In genomic region chr9:126380447-126380846, GRCh38 we compare ENCODE assay signal across 23 cellular contexts. TPM values are rescaled to one million over a fixed set of nuclear protein-coding genes. Genes with fewer than 3 reads are reported as not detected.
DNase-seq lines count a peak whose midpoint lies in the region; FAIRE-seq and TF ChIP-seq lines count a peak whose summit lies in the region.
"Had no signal": no experiment of that assay in that cellular context is flagged by ENCODE, and none has a peak within 500 bp of the region (broad histone marks: within the 10 kb centered on the region; RNA-seq: fewer than 3 reads in every experiment).

No MANE protein-coding gene starts in this region.

- H3K27me3 ChIP-seq in mammary epithelial cell (ENCODE audit: insufficient read depth, low read length), result no peaks in the 10 kb centered on the region
- H3K27me3 ChIP-seq: esophagus squamous epithelium had no signal

- H3K4me3 Mint-ChIP-seq in MCF 10A (ENCODE audit: unreplicated experiment) (no peak overlapping the region), osteocyte (ENCODE audit: unreplicated experiment) (no peak overlapping the region)
- H3K4me3 Mint-ChIP-seq in dendritic cell treated with granulocyte-macrophage colony-stimulating factor and Interleukin-4, amounts not matched to agents 40 ng/mL and 50 ng/mL, for 4 days, result no peak overlapping the region
- H3K4me3 Mint-ChIP-seq: activated T-helper 1 cell treated with anti-CD3 and anti-CD28 coated beads, Interleukin-12 subunit alpha, Interleukin-12 subunit beta, Interleukin-2, Interleukin-4 antibody, amounts not matched to agents 30 ng/mL and 10 ng/mL and 1 ng/mL, durations not matched to agents 14 hours and 24 hours and 36 hours; IgD-negative memory B cell had no signal

- BruUV-seq in mammary epithelial cell (replicated peaks; lab: Mats Ljungman, UMichigan) (no TSS peak), MCF 10A (replicated peaks; lab: Mats Ljungman, UMichigan) (no TSS peak)

- no peaks in the 10 kb centered on the region for H3K79me2 ChIP-seq in mammary epithelial cell (ENCODE audit: insufficient read depth, low read length)

- no peak overlapping the region for H3K9ac ChIP-seq in mammary epithelial cell (ENCODE audit: insufficient read depth, low read length)

- H3K27ac Mint-ChIP-seq in MCF 10A (ENCODE audit: low read depth, unreplicated experiment), result no peak overlapping the region
- H3K27ac Mint-ChIP-seq in dendritic cell treated with granulocyte-macrophage colony-stimulating factor and Interleukin-4, amounts not matched to agents 40 ng/mL and 50 ng/mL, for 4 days, result peak overlapping the region; percentile 73
- no peak overlapping the region for H3K27ac Mint-ChIP-seq in osteocyte (ENCODE audit: unreplicated experiment)
- H3K27ac Mint-ChIP-seq: activated T-helper 1 cell treated with anti-CD3 and anti-CD28 coated beads, Interleukin-12 subunit alpha, Interleukin-12 subunit beta, Interleukin-2, Interleukin-4 antibody, amounts not matched to agents 30 ng/mL and 10 ng/mL and 1 ng/mL, durations not matched to agents 14 hours and 24 hours and 36 hours had no signal

- intact Hi-C loops in mammary epithelial cell (cut with micrococcal nuclease), result no loop called here
- intact Hi-C loops in MCF 10A (cut with micrococcal nuclease), result no loop called here
- intact Hi-C loops in dendritic cell treated with granulocyte-macrophage colony-stimulating factor and Interleukin-4, amounts not matched to agents 40 ng/mL and 50 ng/mL, for 4 days (cut with micrococcal nuclease), result loop anchor here (5.0 kb wide), 1 partner anchor 33 kb away; no protein-coding TSS in a partner anchor

- TF ChIP-seq CTCF in mammary epithelial cell (conservative IDR thresholded peaks at IDR 0.05 in 1 of 2, IDR thresholded peaks at IDR 0.05 in 1 of 2; ENCODE audit: extremely low read depth in 1 of 2, insufficient read depth in 1 of 2, low read depth in 1 of 2, low read length in 2 of 2) (no peak), MCF 10A (IDR thresholded peaks at IDR 0.05; ENCODE audit: unreplicated experiment) (no peak), osteocyte (IDR thresholded peaks at IDR 0.05) (no peak)

- H3K36me3 ChIP-seq in mammary epithelial cell (ENCODE audit: insufficient read depth, low read length), result no peaks in the 10 kb centered on the region
- H3K36me3 ChIP-seq: prostate gland had no signal

- 92% methylated on average over 9 of the region's 10 CpGs for WGBS in mammary epithelial cell (ENCODE audit: low coverage, missing lambda C conversion rate)

- POLR2A ChIA-PET in MCF 10A (lab: Yijun Ruan, JAX), result no interaction called here

- no peaks in the 10 kb centered on the region for H3K27me3 Mint-ChIP-seq in MCF 10A (ENCODE audit: insufficient read depth, unreplicated experiment)
- no peaks in the 10 kb centered on the region for H3K27me3 Mint-ChIP-seq in dendritic cell treated with granulocyte-macrophage colony-stimulating factor and Interleukin-4, amounts not matched to agents 40 ng/mL and 50 ng/mL, for 4 days
- H3K27me3 Mint-ChIP-seq in osteocyte (ENCODE audit: unreplicated experiment), result no peaks in the 10 kb centered on the region

- H3K36me3 Mint-ChIP-seq in MCF 10A (ENCODE audit: insufficient read depth, unreplicated experiment) (no peaks in the 10 kb centered on the region), osteocyte (ENCODE audit: unreplicated experiment) (peaks cover 18% of the 10 kb centered on the region)
- peaks cover 56% of the 10 kb centered on the region for H3K36me3 Mint-ChIP-seq in dendritic cell treated with granulocyte-macrophage colony-stimulating factor and Interleukin-4, amounts not matched to agents 40 ng/mL and 50 ng/mL, for 4 days (ENCODE audit: low read depth)

- in situ Hi-C loops in mammary epithelial cell (cut with MboI; ENCODE audit: low sequenced_read_pairs in 2 of 2), result no loop called here

- CTCF ChIA-PET in mammary epithelial cell (lab: Charles Lee; ENCODE audit: low non-redundant PET), result no interaction called here
- CTCF ChIA-PET in MCF 10A (lab: Yijun Ruan, JAX), result interaction anchor here (0.6 kb wide), 1 partner anchor 223 kb away, joined by 3 read pairs; no protein-coding TSS in a partner anchor

- H3K9me3 Mint-ChIP-seq in MCF 10A (ENCODE audit: unreplicated experiment) (no peaks in the 10 kb centered on the region), osteocyte (ENCODE audit: unreplicated experiment) (no peaks in the 10 kb centered on the region)
- no peaks in the 10 kb centered on the region for H3K9me3 Mint-ChIP-seq in dendritic cell treated with granulocyte-macrophage colony-stimulating factor and Interleukin-4, amounts not matched to agents 40 ng/mL and 50 ng/mL, for 4 days
- H3K9me3 Mint-ChIP-seq: activated T-helper 1 cell treated with anti-CD3 and anti-CD28 coated beads, Interleukin-12 subunit alpha, Interleukin-12 subunit beta, Interleukin-2, Interleukin-4 antibody, amounts not matched to agents 30 ng/mL and 10 ng/mL and 1 ng/mL, durations not matched to agents 14 hours and 24 hours and 36 hours; IgD-negative memory B cell had no signal

- H3K4me1 ChIP-seq in mammary epithelial cell (ENCODE audit: insufficient read depth, low read length), result peaks cover 23% of the 10 kb centered on the region
- H3K4me1 ChIP-seq: prostate gland had no signal

- H3K4me2 ChIP-seq in mammary epithelial cell (ENCODE audit: insufficient read depth, low read depth, low read length), result no peak overlapping the region

- H3K9me3 ChIP-seq in mammary epithelial cell (replicated peaks; ENCODE audit: insufficient read depth, low read length), result no peaks in the 10 kb centered on the region
- H3K9me3 ChIP-seq: esophagus squamous epithelium, prostate gland had no signal

- H2AFZ ChIP-seq in mammary epithelial cell (ENCODE audit: low read depth, low read length), result peak overlapping the region; percentile 48

- FAIRE-seq in RCC 7860 (lab: Jason Lieb, UNC), result no peak
- FAIRE-seq: endometrium had no signal

- H4K20me1 ChIP-seq in mammary epithelial cell (ENCODE audit: insufficient read depth, low read length), result no peaks in the 10 kb centered on the region

- H3K4me3 ChIP-seq in mammary epithelial cell (replicated peaks in 1 of 3; ENCODE audit: insufficient read depth in 1 of 3, low read depth in 2 of 3, low read length in 3 of 3), result no peak overlapping the region
- H3K4me3 ChIP-seq: esophagus squamous epithelium, prostate gland had no signal

- H3K4me1 Mint-ChIP-seq in MCF 10A (ENCODE audit: insufficient read depth, unreplicated experiment) (peaks cover 2% of the 10 kb centered on the region), osteocyte (ENCODE audit: unreplicated experiment) (peaks cover 18% of the 10 kb centered on the region)
- peaks cover 83% of the 10 kb centered on the region for H3K4me1 Mint-ChIP-seq in dendritic cell treated with granulocyte-macrophage colony-stimulating factor and Interleukin-4, amounts not matched to agents 40 ng/mL and 50 ng/mL, for 4 days (ENCODE audit: low read depth)

- dilution Hi-C loops in mammary epithelial cell (cut with HindIII; ENCODE audit: low sequenced_read_pairs), result no loop called here

- DNase-seq in mammary epithelial cell (no peak), MCF 10A (ENCODE audit: unreplicated experiment) (no peak), osteocyte (ENCODE audit: extremely low spot score, unreplicated experiment) (peak; percentile 77), C1 segment of cervical spinal cord (lab: John Stamatoyannopoulos, UW) (no peak), RCC 7860 (ENCODE audit: low spot score) (no peak)
- no peak for DNase-seq in activated effector memory CD4-positive, alpha-beta T cell treated with Interleukin-2 at 50 U/mL for 16 hours
- DNase-seq: activated CD4-positive, alpha-beta T cell treated with anti-CD3 and anti-CD28 coated beads for 4 hours; activated naive CD4-positive, alpha-beta T cell treated with anti-CD3 and anti-CD28 coated beads, Interleukin-2, amount 50 U/mL, for 16 hours; amniotic stem cell; esophagus squamous epithelium; foreskin melanocyte; mesendoderm; NCI-H1105; NCI-H187 treated with DMSO at 0.1 percent for 48 hours; NCI-H748 treated with DMSO at 0.1 percent for 48 hours; stimulated activated CD4-positive, alpha-beta T cell treated with anti-CD3 and anti-CD28 coated beads, Interleukin-15, amount 100 ng/mL, for 24 hours; stimulated activated naive CD8-positive, alpha-beta T cell treated with anti-CD3 and anti-CD28 coated beads, Interleukin-15, Interleukin-2, amounts not matched to agents 100 U/mL and 50 U/mL, for 24 hours; T-helper 2 cell had no signal

- H3K27ac ChIP-seq in mammary epithelial cell (ENCODE audit: insufficient read depth, low read depth, low read length), result no peak overlapping the region
- H3K27ac ChIP-seq: esophagus squamous epithelium, prostate gland had no signal

RNA-seq across cellular contexts. Expression of gene MVB12B, which starts 53.8 kb away (rescaled TPM):
- 1 to 10 TPM; 3.0 to 6.6 TPM for total RNA-seq in mammary epithelial cell
- polyA plus RNA-seq in mammary epithelial cell, result 2.2 TPM
- 0.36 TPM for polyA minus RNA-seq in mammary epithelial cell
- 4.1 and 5.5 TPM in 2 replicates for total RNA-seq in MCF 10A (2022)
- 18.7 and 20.2 TPM in 2 replicates for total RNA-seq in osteocyte
